ENCODE assay signal across 32 cellular contexts in genomic region chr4:33974270-33974669, GRCh38.
"Had no signal": no experiment of that assay in that cellular context is flagged by ENCODE, and none has a peak within 500 bp of the region (broad histone marks: within the 10 kb centered on the region; RNA-seq: fewer than 3 reads in every experiment).

No MANE protein-coding gene starts in this region.

- DNase-seq: activated B cell treated with CpG ODN at 0.5 μM for 24 hours; activated CD4-positive, alpha-beta memory T cell treated with anti-CD3 and anti-CD28 coated beads for 36 hours; activated CD4-positive, alpha-beta T cell treated with anti-CD3 and anti-CD28 coated beads for 4 hours; activated CD4-positive, alpha-beta T cell treated with anti-CD3 and anti-CD28 coated beads, Interleukin-2, amount 10 ng/mL, durations not matched to agents 24 days and 14 days; activated CD4-positive, alpha-beta T cell treated with anti-CD3 and anti-CD28 coated beads, Interleukin-2, amount 50 U/mL, for 1 hour; activated CD4-positive, alpha-beta T cell treated with anti-CD3 and anti-CD28 coated beads, Interleukin-2, amount 50 U/mL, for 4 hours; activated CD4-positive, CD25-positive, alpha-beta regulatory T cell treated with anti-CD3 and anti-CD28 coated beads, Interleukin-2, amount 50 U/mL, for 72 hours; activated CD8-positive, alpha-beta memory T cell treated with anti-CD3 and anti-CD28 coated beads, Interleukin-2, amount 50 U/mL, for 48 hours; activated CD8-positive, alpha-beta T cell treated with anti-CD3 and anti-CD28 coated beads for 36 hours; activated effector memory CD4-positive, alpha-beta T cell treated with Interleukin-2 at 50 U/mL for 16 hours; activated gamma-delta T cell; activated naive CD4-positive, alpha-beta T cell treated with anti-CD3 and anti-CD28 coated beads, Interleukin-2, amount 10 ng/mL, durations not matched to agents 7 days and 5 days; activated naive CD4-positive, alpha-beta T cell treated with Interleukin-2 at 50 U/mL for 16 hours; activated naive CD8-positive, alpha-beta T cell treated with anti-CD3 and anti-CD28 coated beads, Interleukin-2, amount 10 ng/mL, durations not matched to agents 7 days and 5 days; activated naive CD8-positive, alpha-beta T cell treated with anti-CD3 and anti-CD28 coated beads, Interleukin-2, amount 50 U/mL, for 24 hours; activated T-cell treated with anti-CD3 and anti-CD28 coated beads, Interleukin-2, amount 50 U/mL, for 24 hours; activated T-cell treated with anti-CD3 and anti-CD28 coated beads, Interleukin-2, amount 50 U/mL, for 48 hours; amygdala; anterior cingulate cortex; central memory CD4-positive, alpha-beta T cell; T-helper 2 cell; T-helper 9 cell had no signal

- H3K36me3 ChIP-seq: ascending aorta, breast epithelium had no signal

- H3K27ac Mint-ChIP-seq: activated B cell treated with CpG ODN at 0.5 μM for 24 hours; activated CD4-positive, alpha-beta memory T cell treated with anti-CD3 and anti-CD28 coated beads for 36 hours; activated CD4-positive, alpha-beta T cell treated with anti-CD3 and anti-CD28 coated beads, Interleukin-2, amount 10 ng/mL, durations not matched to agents 24 days and 14 days; activated CD8-positive, alpha-beta T cell treated with anti-CD3 and anti-CD28 coated beads for 36 hours; activated naive CD4-positive, alpha-beta T cell treated with anti-CD3 and anti-CD28 coated beads, Interleukin-2, amount 10 ng/mL, durations not matched to agents 7 days and 5 days; activated naive CD4-positive, alpha-beta T cell treated with anti-CD3 and anti-CD28 coated beads, Interleukin-2, amount 50 U/mL, for 24 hours; activated naive CD8-positive, alpha-beta T cell; activated naive CD8-positive, alpha-beta T cell treated with anti-CD3 and anti-CD28 coated beads, Interleukin-2, amount 10 ng/mL, durations not matched to agents 7 days and 5 days; activated naive CD8-positive, alpha-beta T cell treated with anti-CD3 and anti-CD28 coated beads, Interleukin-2, amount 50 U/mL, for 24 hours; activated T-cell treated with anti-CD3 and anti-CD28 coated beads, Interleukin-2, amount 50 U/mL, for 24 hours; activated T-helper 2 cell treated with anti-CD3 and anti-CD28 coated beads, Interferon-gamma antibody, Interleukin-2, Interleukin-4, amounts not matched to agents 10 μg/mL and 5 μg/mL and 100 μg/mL, durations not matched to agents 14 hours and 24 hours and 36 hours; brain; T-helper 1 cell treated with Interleukin-12 subunit alpha and Interleukin-12 subunit beta and Interleukin-4 antibody, amounts not matched to agents 30 μg/mL and 1 μg/mL, for 36 hours; T-helper 2 cell treated with Interferon-gamma antibody and Interleukin-4, amounts not matched to agents 5 μg/mL and 100 μg/mL, for 36 hours had no signal

- H3K27ac ChIP-seq: ascending aorta, breast epithelium, VCaP had no signal

- ATAC-seq: activated CD8-positive, alpha-beta T cell treated with anti-CD3 and anti-CD28 coated beads for 36 hours; activated naive CD8-positive, alpha-beta T cell treated with anti-CD3 and anti-CD28 coated beads, Interleukin-2, amount 50 U/mL, for 24 hours had no signal

- H3K27me3 Mint-ChIP-seq: activated B cell treated with CpG ODN at 0.5 μM for 24 hours; activated CD4-positive, alpha-beta memory T cell treated with anti-CD3 and anti-CD28 coated beads for 36 hours; activated CD4-positive, alpha-beta T cell treated with anti-CD3 and anti-CD28 coated beads, Interleukin-2, amount 10 ng/mL, durations not matched to agents 24 days and 14 days; activated CD8-positive, alpha-beta T cell treated with anti-CD3 and anti-CD28 coated beads for 36 hours; activated naive CD4-positive, alpha-beta T cell treated with anti-CD3 and anti-CD28 coated beads, Interleukin-2, amount 10 ng/mL, durations not matched to agents 7 days and 5 days; activated naive CD4-positive, alpha-beta T cell treated with anti-CD3 and anti-CD28 coated beads, Interleukin-2, amount 50 U/mL, for 24 hours; activated naive CD8-positive, alpha-beta T cell; activated naive CD8-positive, alpha-beta T cell treated with anti-CD3 and anti-CD28 coated beads, Interleukin-2, amount 10 ng/mL, durations not matched to agents 7 days and 5 days; activated naive CD8-positive, alpha-beta T cell treated with anti-CD3 and anti-CD28 coated beads, Interleukin-2, amount 50 U/mL, for 24 hours; activated T-cell treated with anti-CD3 and anti-CD28 coated beads, Interleukin-2, amount 50 U/mL, for 24 hours; brain had no signal

- H3K9me3 Mint-ChIP-seq: activated CD4-positive, alpha-beta T cell treated with anti-CD3 and anti-CD28 coated beads, Interleukin-2, amount 10 ng/mL, durations not matched to agents 24 days and 14 days had no signal

- H3K36me3 Mint-ChIP-seq: activated CD4-positive, alpha-beta memory T cell treated with anti-CD3 and anti-CD28 coated beads for 36 hours; activated naive CD4-positive, alpha-beta T cell treated with anti-CD3 and anti-CD28 coated beads, Interleukin-2, amount 10 ng/mL, durations not matched to agents 7 days and 5 days; activated naive CD4-positive, alpha-beta T cell treated with anti-CD3 and anti-CD28 coated beads, Interleukin-2, amount 50 U/mL, for 24 hours; activated naive CD8-positive, alpha-beta T cell; activated naive CD8-positive, alpha-beta T cell treated with anti-CD3 and anti-CD28 coated beads, Interleukin-2, amount 10 ng/mL, durations not matched to agents 7 days and 5 days; brain had no signal

- H3K4me3 ChIP-seq: ascending aorta, breast epithelium had no signal

- H3K4me3 Mint-ChIP-seq: activated B cell treated with CpG ODN at 0.5 μM for 24 hours; activated CD4-positive, alpha-beta memory T cell treated with anti-CD3 and anti-CD28 coated beads for 36 hours; activated CD4-positive, alpha-beta T cell treated with anti-CD3 and anti-CD28 coated beads, Interleukin-2, amount 10 ng/mL, durations not matched to agents 24 days and 14 days; activated CD8-positive, alpha-beta T cell treated with anti-CD3 and anti-CD28 coated beads for 36 hours; activated naive CD4-positive, alpha-beta T cell treated with anti-CD3 and anti-CD28 coated beads, Interleukin-2, amount 10 ng/mL, durations not matched to agents 7 days and 5 days; activated naive CD4-positive, alpha-beta T cell treated with anti-CD3 and anti-CD28 coated beads, Interleukin-2, amount 50 U/mL, for 24 hours; activated naive CD8-positive, alpha-beta T cell; activated naive CD8-positive, alpha-beta T cell treated with anti-CD3 and anti-CD28 coated beads, Interleukin-2, amount 10 ng/mL, durations not matched to agents 7 days and 5 days; activated naive CD8-positive, alpha-beta T cell treated with anti-CD3 and anti-CD28 coated beads, Interleukin-2, amount 50 U/mL, for 24 hours; activated T-cell treated with anti-CD3 and anti-CD28 coated beads, Interleukin-2, amount 50 U/mL, for 24 hours; brain; T-helper 1 cell treated with Interleukin-12 subunit alpha and Interleukin-12 subunit beta and Interleukin-4 antibody, amounts not matched to agents 30 μg/mL and 1 μg/mL, for 36 hours; T-helper 2 cell treated with Interferon-gamma antibody and Interleukin-4, amounts not matched to agents 5 μg/mL and 100 μg/mL, for 36 hours had no signal

- H3K27me3 ChIP-seq: ascending aorta, breast epithelium had no signal

- H3K4me1 ChIP-seq: ascending aorta, breast epithelium had no signal

- H3K4me1 Mint-ChIP-seq: activated B cell treated with CpG ODN at 0.5 μM for 24 hours; activated CD4-positive, alpha-beta T cell treated with anti-CD3 and anti-CD28 coated beads, Interleukin-2, amount 10 ng/mL, durations not matched to agents 24 days and 14 days; activated naive CD4-positive, alpha-beta T cell treated with anti-CD3 and anti-CD28 coated beads, Interleukin-2, amount 10 ng/mL, durations not matched to agents 7 days and 5 days; activated naive CD4-positive, alpha-beta T cell treated with anti-CD3 and anti-CD28 coated beads, Interleukin-2, amount 50 U/mL, for 24 hours; activated naive CD8-positive, alpha-beta T cell treated with anti-CD3 and anti-CD28 coated beads, Interleukin-2, amount 10 ng/mL, durations not matched to agents 7 days and 5 days; activated naive CD8-positive, alpha-beta T cell treated with anti-CD3 and anti-CD28 coated beads, Interleukin-2, amount 50 U/mL, for 24 hours; brain had no signal

- FAIRE-seq: TTC549 had no signal
